10 cellular contexts compared by ENCODE assay signal in the genomic region with DNA sequence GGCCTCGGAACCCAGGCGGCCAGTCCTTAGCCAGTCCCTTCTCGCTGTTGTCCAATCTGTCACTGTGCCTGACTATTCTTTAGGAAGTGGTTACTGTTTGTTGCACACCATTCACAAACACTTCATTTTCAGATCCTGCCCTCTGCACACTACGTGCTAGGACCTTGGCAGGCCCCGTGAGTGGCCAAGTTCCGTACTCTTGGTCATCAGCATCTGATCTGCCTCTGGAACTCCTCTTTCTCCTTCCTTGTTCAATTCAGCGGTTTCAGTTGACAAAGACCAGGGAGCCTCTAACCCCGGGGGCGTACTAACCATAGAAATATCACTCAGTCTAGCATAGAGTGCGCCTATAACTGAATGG.
A peak's percentile ranks its signal among the peaks of the same experiment; 100 is the strongest.
DNase-seq lines count a peak whose midpoint lies in the region; ATAC-seq and TF ChIP-seq lines count a peak whose summit lies in the region.
"Had no signal": no experiment of that assay in that cellular context is flagged by ENCODE, and none has a peak within 500 bp of the region (broad histone marks: within the 10 kb centered on the region; RNA-seq: fewer than 3 reads in every experiment).

No MANE protein-coding gene starts in this region.

- peak overlapping the region in 3 of 4 donors; percentile 69 to 80 (median 73) for H3K27ac ChIP-seq in esophagus muscularis mucosa (replicated peaks in 1 of 4)

- H3K4me1 ChIP-seq in esophagus muscularis mucosa, result peaks cover 19 to 32% (median 23%) of the 10 kb centered on the region in 4 donors

- no peak for TF ChIP-seq EP300 in esophagus muscularis mucosa (IDR thresholded peaks at IDR 0.05)

- DNase-seq in CD1c-positive myeloid dendritic cell (ENCODE audit: extremely low spot score) (peak; percentile 96), NB4 (ENCODE audit: low read depth) (peak; percentile 94), esophagus muscularis mucosa (ENCODE audit: extremely low spot score) (no peak), pons (ENCODE audit: low spot score) (peak; percentile 75), HuH-7 (ENCODE audit: low spot score) (no peak), GM10248 (ENCODE audit: extremely low spot score) (no peak)
- DNase-seq in stimulated activated CD4-positive, alpha-beta T cell treated with anti-CD3 and anti-CD28 coated beads, Interleukin-1b, Interleukin-23, amount 100 ng/mL, for 48 hours, result no peak
- DNase-seq: ovary, SK-N-SH had no signal

- peak; percentile 50 for TF ChIP-seq POLR2A in NB4 (IDR thresholded peaks at IDR 0.05; ENCODE audit: extremely low read depth, insufficient read length)
- TF ChIP-seq POLR2A in esophagus muscularis mucosa (IDR thresholded peaks at IDR 0.05; ENCODE audit: low read depth), result no peak

- peak; percentile 11 for TF ChIP-seq CTCF in NB4 (IDR thresholded peaks at IDR 0.05; ENCODE audit: low read depth, low read length)
- no peak for TF ChIP-seq CTCF in esophagus muscularis mucosa (IDR thresholded peaks at IDR 0.05)
- no peak for TF ChIP-seq CTCF in GM10248 (IDR thresholded peaks at IDR 0.05; ENCODE audit: control extremely low read depth, extremely low read depth, low read depth, missing control alignments)

- no peak for ATAC-seq in HG03521 (IDR thresholded peaks at IDR 0.05; ENCODE audit: unreplicated experiment)

- POLR2A ChIA-PET in GM10248 (lab: Yijun Ruan, JAX), result no interaction called here

- H3K36me3 ChIP-seq in esophagus muscularis mucosa, result no peaks in the 10 kb centered on the region
- H3K36me3 ChIP-seq: ovary had no signal

- CTCF ChIA-PET in GM10248 (lab: Yijun Ruan, JAX), result interaction anchor here (1.6 to 4.1 kb wide), 4 partner anchors 29 to 524 kb away, joined by 4 to 24 read pairs (median 12); no protein-coding TSS in a partner anchor

- WGBS in esophagus muscularis mucosa, result 84% methylated on average over 10 of the region's 10 CpGs

- H3K4me3 ChIP-seq in NB4 (ENCODE audit: low read depth, low read length) (peak overlapping the region; percentile 82), esophagus muscularis mucosa (no peak overlapping the region)
- H3K4me3 ChIP-seq: ovary had no signal

- H3K9me3 ChIP-seq in esophagus muscularis mucosa, result no peaks in the 10 kb centered on the region
- H3K9me3 ChIP-seq: ovary, SK-N-SH had no signal

- H3K27me3 ChIP-seq in esophagus muscularis mucosa, result no peaks in the 10 kb centered on the region
- H3K27me3 ChIP-seq: ovary had no signal

- intact Hi-C loops in esophagus muscularis mucosa (cut with DNase I), result loop anchor here (2.0 to 10.0 kb wide), 2 partner anchors 379 to 517 kb away; partner anchors contain the start of gene RREB1

Comparison
In these comparisons a context has a peak if more than half of its experiments do, and no peak if none do; other contexts are left out.
1. DNase-seq: peak in CD1c-positive myeloid dendritic cell (single experiment), NB4 (single experiment) and pons (single experiment); none in esophagus muscularis mucosa (single experiment), stimulated activated CD4-positive, alpha-beta T cell treated with anti-CD3 and anti-CD28 coated beads, Interleukin-1b, Interleukin-23, amount 100 ng/mL, for 48 hours (single experiment), HuH-7 (single experiment) and GM10248 (single experiment).